23 cellular contexts compared by ENCODE assay signal in the genomic region with DNA sequence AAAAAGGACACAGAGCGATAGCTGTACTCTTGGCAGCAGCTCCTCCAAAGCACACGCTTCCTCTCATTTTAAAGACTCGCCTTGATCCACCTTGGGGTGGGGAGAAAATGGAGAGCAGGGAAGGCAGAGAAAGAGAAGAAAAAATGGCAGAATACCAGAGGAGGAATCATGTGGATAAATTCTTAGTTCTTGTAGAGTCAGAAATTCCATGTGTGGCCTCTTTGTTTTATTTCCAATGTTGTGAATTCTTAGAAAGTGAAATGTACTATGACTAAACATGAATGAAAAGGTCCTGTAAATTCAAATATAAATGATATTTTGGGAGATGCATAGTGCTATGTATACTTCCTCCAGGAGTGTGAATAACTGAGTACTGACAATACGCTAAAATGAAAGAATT.
"Had no signal": no experiment of that assay in that cellular context is flagged by ENCODE, and none has a peak within 500 bp of the region (broad histone marks: within the 10 kb centered on the region; RNA-seq: fewer than 3 reads in every experiment).

No MANE protein-coding gene starts in this region.

- H3K4me2 ChIP-seq: neural progenitor cell had no signal

- DNase-seq: natural killer cell; occipital lobe; ovary; posterior cingulate gyrus; psoas muscle; right cardiac atrium; right lobe of liver; sigmoid colon; small intestine; stimulated activated CD4-positive, alpha-beta T cell treated with anti-CD3 and anti-CD28 coated beads, Interleukin-15, amount 100 ng/mL, for 24 hours; stimulated activated CD4-positive, alpha-beta T cell treated with anti-CD3 and anti-CD28 coated beads, Interleukin-2, amount 100 ng/mL, for 24 hours; stimulated activated CD4-positive, alpha-beta T cell treated with anti-CD3 and anti-CD28 coated beads, Interleukin-2, amount 100 ng/mL, for 48 hours; stimulated activated CD4-positive, alpha-beta T cell treated with anti-CD3 and anti-CD28 coated beads, Interleukin-4, amount 100 ng/mL, for 24 hours; stimulated activated naive B cell treated with anti-CD40 and anti-IgM and Interleukin-4, amounts not matched to agents 10 μg/mL and 1 μg/mL and 100 μg/mL, for 72 hours; stimulated activated naive CD4-positive, alpha-beta T cell treated with Interleukin-2 at 50 U/mL for 16 hours; stomach; thyroid gland; upper lobe of left lung had no signal

- H2AFZ ChIP-seq: neural progenitor cell, parathyroid adenoma had no signal

- H3K9me3 ChIP-seq: ovary, psoas muscle, right lobe of liver, sigmoid colon, stomach, thoracic aorta, thyroid gland, tibial nerve, upper lobe of left lung, vagina had no signal

- H3K27me3 ChIP-seq: neural progenitor cell, ovary, right lobe of liver, sigmoid colon, stomach, thyroid gland, tibial nerve, upper lobe of left lung, vagina had no signal

- H3K36me3 ChIP-seq: neural progenitor cell, ovary, right lobe of liver, sigmoid colon, stomach, thoracic aorta, thyroid gland, tibial nerve, upper lobe of left lung, vagina had no signal

- H3K27ac ChIP-seq: neural progenitor cell, ovary, parathyroid adenoma, psoas muscle, right lobe of liver, sigmoid colon, stomach, thoracic aorta, thyroid gland, tibial nerve, upper lobe of left lung, vagina had no signal

- H3K9ac ChIP-seq: neural progenitor cell, parathyroid adenoma had no signal

- H3K4me1 ChIP-seq: neural progenitor cell, parathyroid adenoma, psoas muscle, right lobe of liver, thyroid gland, upper lobe of left lung, vagina had no signal

- H3K4me3 ChIP-seq: neural progenitor cell, ovary, psoas muscle, right lobe of liver, sigmoid colon, stomach, thoracic aorta, thyroid gland, tibial nerve, upper lobe of left lung, vagina had no signal

- H3K79me2 ChIP-seq: parathyroid adenoma had no signal
